In the genomic region with DNA sequence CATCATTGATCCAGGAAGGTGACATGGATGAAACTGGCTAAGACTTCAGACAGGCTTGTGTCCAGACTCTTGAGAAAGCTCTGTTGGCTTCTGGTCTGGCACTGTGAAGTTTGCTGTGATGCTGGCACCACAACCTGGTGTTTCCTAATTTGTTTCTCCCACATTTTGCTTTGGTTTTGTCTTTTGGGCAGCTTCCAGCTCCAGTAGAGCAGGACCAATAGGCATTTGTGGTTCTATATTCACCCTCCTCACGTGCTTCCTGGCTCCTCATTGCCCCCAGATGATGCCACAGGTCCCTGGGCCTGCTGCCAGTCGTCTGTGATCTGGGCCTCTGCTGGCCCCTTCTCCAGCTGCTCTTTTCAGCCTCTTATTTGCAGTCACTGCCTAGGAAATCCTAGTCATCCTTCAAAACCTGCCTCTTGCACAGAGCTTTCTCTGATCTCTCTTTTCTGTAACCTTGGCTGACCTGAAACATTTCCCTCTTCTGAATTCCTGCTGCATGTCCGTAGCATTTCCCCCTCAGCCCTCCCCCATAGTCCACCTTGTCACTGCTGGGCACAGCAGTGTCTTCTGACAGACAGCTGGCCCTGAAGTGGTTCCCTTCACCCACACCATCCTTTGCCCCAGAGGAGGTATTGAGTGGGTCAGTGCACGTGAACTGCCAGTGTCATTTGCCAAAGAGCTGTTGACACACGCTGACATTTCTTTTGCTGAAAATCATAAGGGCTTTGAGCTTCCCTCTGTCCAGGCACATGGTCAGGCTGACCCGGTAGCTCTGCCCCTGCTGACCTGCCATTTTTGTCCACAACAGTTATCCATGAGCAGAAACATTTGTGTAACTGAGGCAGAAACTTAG, we compare ENCODE assay signal across 7 cellular contexts.
A peak's percentile ranks its signal among the peaks of the same experiment; 100 is the strongest.
DNase-seq lines count a peak whose midpoint lies in the region; ATAC-seq and TF ChIP-seq lines count a peak whose summit lies in the region.

No MANE protein-coding gene starts in this region.

- H3K4me3 ChIP-seq in HCT116 (replicated peaks in 1 of 2; ENCODE audit: low read depth in 1 of 2, low read length in 2 of 2) (no peak overlapping the region), SK-N-SH (ENCODE audit: low read depth in 2 of 2, low read length in 1 of 2) (no peak overlapping the region), cardiac muscle cell (no peak overlapping the region), PC-9 (no peak overlapping the region), Caco-2 (ENCODE audit: low read depth, low read length) (no peak overlapping the region)

- no peak overlapping the region for H3K4me3 Mint-ChIP-seq in stimulated activated naive CD8-positive, alpha-beta T cell treated with anti-CD3 and anti-CD28 coated beads, Interleukin-15, amount 100 ng/mL, for 72 hours
- H3K4me3 Mint-ChIP-seq in Caco-2 (ENCODE audit: unreplicated experiment): no peak overlapping the region

- TF ChIP-seq EP300 in SK-N-SH (IDR thresholded peaks at IDR 0.05; ENCODE audit: borderline replicate concordance in 1 of 2, low read depth in 1 of 2, low read length in 1 of 2): 0 out of 4 replicates have a peak, but pooled peaks of 1 of the 2 experiments have one; percentile 6

- POLR2A ChIA-PET in HCT116 (lab: Charles Lee) (no interaction called here), SK-N-SH (lab: Yijun Ruan, JAX) (interaction anchor here (0.9 kb wide), 1 partner anchor 382 kb away, joined by 3 read pairs; a partner anchor contains a TSS), PC-9 (lab: Charles Lee; ENCODE audit: unreplicated experiment) (interaction anchor here (0.8 kb wide), 1 partner anchor 43 kb away, joined by 4 read pairs; no protein-coding TSS in a partner anchor), Caco-2 (lab: Charles Lee) (no interaction called here)

- CTCF ChIA-PET in HCT116 (lab: Charles Lee) (interaction anchor here (0.9 to 1.1 kb wide), 2 partner anchors 69 to 90 kb away, joined by 3 read pairs; no protein-coding TSS in a partner anchor), SK-N-SH (lab: Yijun Ruan, JAX) (interaction anchor here (0.6 to 10.6 kb wide), 15 partner anchors 9 to 452 kb away, joined by 3 to 108 read pairs (median 4); a partner anchor contains a TSS), PC-9 (lab: Charles Lee) (interaction anchor here (0.7 kb wide), 1 partner anchor 55 kb away, joined by 3 read pairs; no protein-coding TSS in a partner anchor), Caco-2 (lab: Charles Lee) (interaction anchor here (0.7 to 3.3 kb wide), 6 partner anchors 21 to 343 kb away, joined by 3 to 20 read pairs (median 4); no protein-coding TSS in a partner anchor)

- no peak for TF ChIP-seq RAD21 in HCT116 (IDR thresholded peaks at IDR 0.05; ENCODE audit: low read depth)
- no peak for TF ChIP-seq RAD21 in SK-N-SH (IDR thresholded peaks at IDR 0.05; ENCODE audit: low read length)

- intact Hi-C loops in HCT116 (cut with micrococcal nuclease): loop anchor here (10.0 kb wide), 1 partner anchor 598 kb away; no protein-coding TSS in a partner anchor
- intact Hi-C loops in PC-9 (cut with micrococcal nuclease; ENCODE audit: unreplicated experiment): no loop called here
- intact Hi-C loops in Caco-2 (cut with micrococcal nuclease; ENCODE audit: unreplicated experiment): no loop called here

- peaks cover 17 to 32% of the 10 kb centered on the region in 2 experiments for H3K36me3 ChIP-seq in HCT116 (ENCODE audit: control insufficient read depth in 1 of 2, insufficient read depth in 2 of 2, low read length in 2 of 2)
- peaks cover 22 to 35% of the 10 kb centered on the region in 2 experiments for H3K36me3 ChIP-seq in SK-N-SH (replicated peaks in 1 of 2; ENCODE audit: control insufficient read depth in 1 of 2, insufficient read depth in 2 of 2, low read length in 1 of 2)
- H3K36me3 ChIP-seq in cardiac muscle cell: peaks cover 8% of the 10 kb centered on the region
- 0 out of 2 replicates have a peak, but pooled peaks cover 15% of the 10 kb centered on the region for H3K36me3 ChIP-seq in PC-9 (ENCODE audit: low read depth)
- H3K36me3 ChIP-seq in Caco-2 (ENCODE audit: control insufficient read depth, insufficient read depth, low read length): peaks cover 2% of the 10 kb centered on the region

- H3K4me2 ChIP-seq in HCT116 (ENCODE audit: low read length) (no peak overlapping the region), SK-N-SH (peak overlapping the region; percentile 46; the same call in 1 of the 2 replicates), PC-9 (no peak overlapping the region)

- H3K9ac ChIP-seq in HCT116 (ENCODE audit: low read length): no peak overlapping the region
- H3K9ac ChIP-seq in SK-N-SH: no peak overlapping the region

- H3K9me3 ChIP-seq in HCT116 (ENCODE audit: control insufficient read depth in 1 of 2, insufficient read depth in 1 of 2, low read depth in 1 of 2, low read length in 2 of 2): no peaks in the 10 kb centered on the region
- H3K9me3 ChIP-seq in SK-N-SH: no peaks in the 10 kb centered on the region
- no peaks in the 10 kb centered on the region for H3K9me3 ChIP-seq in cardiac muscle cell (ENCODE audit: low read depth)
- H3K9me3 ChIP-seq in PC-9 (ENCODE audit: insufficient read depth, low read depth): no peaks in the 10 kb centered on the region
- H3K9me3 ChIP-seq in Caco-2: no peaks in the 10 kb centered on the region

- no peak for ATAC-seq in HCT116
- no peak for ATAC-seq in stimulated activated naive CD8-positive, alpha-beta T cell treated with anti-CD3 and anti-CD28 coated beads, Interleukin-15, amount 100 ng/mL, for 72 hours
- no peak for ATAC-seq in HG02938 (IDR thresholded peaks at IDR 0.05; ENCODE audit: unreplicated experiment)

- H4K20me1 ChIP-seq in HCT116 (ENCODE audit: insufficient read depth): no peaks in the 10 kb centered on the region
- peaks cover 28% of the 10 kb centered on the region for H4K20me1 ChIP-seq in SK-N-SH (ENCODE audit: insufficient read depth)
- no peaks in the 10 kb centered on the region; the same call in none of the 2 replicates for H4K20me1 ChIP-seq in PC-9 (ENCODE audit: insufficient read depth)

- DNase-seq in HCT116 (ENCODE audit: low read depth, low spot score) (no peak), SK-N-SH (peak; percentile 69), cardiac muscle cell (ENCODE audit: low read depth in 1 of 2, low spot score in 1 of 2) (peak; percentile 9 to 93), PC-9 (no peak), Caco-2 (no peak)
- DNase-seq in stimulated activated naive CD8-positive, alpha-beta T cell treated with anti-CD3 and anti-CD28 coated beads, Interleukin-15, amount 100 ng/mL, for 72 hours: no peak

- peaks cover 55% of the 10 kb centered on the region for H3K36me3 Mint-ChIP-seq in Caco-2 (ENCODE audit: insufficient read depth, unreplicated experiment)

- H3K4me1 ChIP-seq in HCT116 (ENCODE audit: control insufficient read depth in 1 of 2, insufficient read depth in 2 of 2, low read length in 2 of 2) (peaks cover 19 to 39% of the 10 kb centered on the region in 2 experiments), SK-N-SH (ENCODE audit: control insufficient read depth in 1 of 2, insufficient read depth in 2 of 2, low read depth in 1 of 2, low read length in 1 of 2) (peaks cover 31 to 50% of the 10 kb centered on the region in 2 experiments), cardiac muscle cell (ENCODE audit: low read depth) (peaks cover 9% of the 10 kb centered on the region), PC-9 (replicated peaks; ENCODE audit: insufficient read depth) (no peaks in the 10 kb centered on the region), Caco-2 (peaks cover 6% of the 10 kb centered on the region; the same call in 1 of the 2 replicates)

- BruUV-seq in HCT116 (replicated peaks; lab: Mats Ljungman, UMichigan) (no TSS peak), PC-9 (replicated peaks; lab: Mats Ljungman, UMichigan) (no TSS peak), Caco-2 (replicated peaks; lab: Mats Ljungman, UMichigan) (no TSS peak)

- peaks cover 63% of the 10 kb centered on the region for H3K4me1 Mint-ChIP-seq in stimulated activated naive CD8-positive, alpha-beta T cell treated with anti-CD3 and anti-CD28 coated beads, Interleukin-15, amount 100 ng/mL, for 72 hours
- peaks cover 7% of the 10 kb centered on the region for H3K4me1 Mint-ChIP-seq in Caco-2 (ENCODE audit: low read depth, unreplicated experiment)

- TF ChIP-seq CTCF in HCT116 (IDR thresholded peaks at IDR 0.05 in 2 of 3, conservative IDR thresholded peaks at IDR 0.05 in 1 of 3; ENCODE audit: borderline replicate concordance in 1 of 3, insufficient read depth in 1 of 3, low read depth in 2 of 3, low read length in 2 of 3): no peak
- TF ChIP-seq CTCF in SK-N-SH (IDR thresholded peaks at IDR 0.05): no peak
- no peak for TF ChIP-seq CTCF in cardiac muscle cell (IDR thresholded peaks at IDR 0.05; ENCODE audit: low read depth, low read length)
- TF ChIP-seq CTCF in PC-9 (conservative IDR thresholded peaks at IDR 0.05): no peak
- TF ChIP-seq CTCF in Caco-2 (IDR thresholded peaks at IDR 0.05; ENCODE audit: insufficient read depth in 1 of 2, low read depth in 1 of 2, low read length in 1 of 2, severe bottlenecking in 1 of 2, unreplicated experiment in 1 of 2): no peak

- 53% methylated on average over 6 of the region's 6 CpGs for WGBS in SK-N-SH (ENCODE audit: low lambda C conversion rate)

- RAD21 ChIA-PET in HCT116 (lab: Charles Lee; ENCODE audit: low non-redundant PET in 1 of 2, low total read pairs in 2 of 2, uncharacterized antibody in 2 of 2, unreplicated experiment in 2 of 2): no interaction called here

- no peak overlapping the region for H2AFZ ChIP-seq in HCT116 (ENCODE audit: low read depth, low read length, poor library complexity, severe bottlenecking)
- no peak overlapping the region for H2AFZ ChIP-seq in SK-N-SH (ENCODE audit: low read depth)
- H2AFZ ChIP-seq in PC-9: no peak overlapping the region

- H3K9me2 ChIP-seq in HCT116 (ENCODE audit: insufficient read depth) (no peaks in the 10 kb centered on the region), SK-N-SH (no peaks in the 10 kb centered on the region), PC-9 (ENCODE audit: insufficient read depth) (no peaks in the 10 kb centered on the region)

- H3K79me2 ChIP-seq in HCT116 (ENCODE audit: insufficient read depth, low read length) (peaks cover 39% of the 10 kb centered on the region), SK-N-SH (ENCODE audit: insufficient read depth) (peaks cover 29% of the 10 kb centered on the region), PC-9 (ENCODE audit: low read depth) (peaks cover 8% of the 10 kb centered on the region; the same call in 1 of the 2 replicates)

- H3K27me3 Mint-ChIP-seq in stimulated activated naive CD8-positive, alpha-beta T cell treated with anti-CD3 and anti-CD28 coated beads, Interleukin-15, amount 100 ng/mL, for 72 hours: no peaks in the 10 kb centered on the region
- H3K27me3 Mint-ChIP-seq in Caco-2 (ENCODE audit: insufficient read depth, unreplicated experiment): no peaks in the 10 kb centered on the region

- no peak for TF ChIP-seq POLR2A in HCT116 (IDR thresholded peaks at IDR 0.05; ENCODE audit: borderline replicate concordance, extremely low read depth, insufficient read depth, insufficient read length)

- peak overlapping the region; percentile 2; the same call in 1 of the 2 replicates for H3K27ac ChIP-seq in HCT116 (ENCODE audit: low read depth, low read length)
- peak overlapping the region; percentile 39 to 84 for H3K27ac ChIP-seq in SK-N-SH (ENCODE audit: low read depth in 2 of 2, low read length in 1 of 2)
- H3K27ac ChIP-seq in cardiac muscle cell: peak overlapping the region; percentile 56
- H3K27ac ChIP-seq in PC-9: no peak overlapping the region

- H3K27me3 ChIP-seq in HCT116 (ENCODE audit: insufficient read depth, low read length) (no peaks in the 10 kb centered on the region), SK-N-SH (ENCODE audit: insufficient read depth) (no peaks in the 10 kb centered on the region), cardiac muscle cell (no peaks in the 10 kb centered on the region), PC-9 (ENCODE audit: insufficient read depth, low read depth) (no peaks in the 10 kb centered on the region), Caco-2 (replicated peaks; ENCODE audit: control insufficient read depth, insufficient read depth, low read length) (no peaks in the 10 kb centered on the region)

- no peaks in the 10 kb centered on the region for H3K9me3 Mint-ChIP-seq in stimulated activated naive CD8-positive, alpha-beta T cell treated with anti-CD3 and anti-CD28 coated beads, Interleukin-15, amount 100 ng/mL, for 72 hours
- H3K9me3 Mint-ChIP-seq in Caco-2 (ENCODE audit: unreplicated experiment): no peaks in the 10 kb centered on the region

- peak overlapping the region; percentile 20 to 31 for H3K27ac Mint-ChIP-seq in stimulated activated naive CD8-positive, alpha-beta T cell treated with anti-CD3 and anti-CD28 coated beads, Interleukin-15, amount 100 ng/mL, for 72 hours
- H3K27ac Mint-ChIP-seq in Caco-2 (ENCODE audit: unreplicated experiment): no peak overlapping the region

- H3F3A ChIP-seq in SK-N-SH (replicated peaks; ENCODE audit: insufficient read depth): peaks cover 10% of the 10 kb centered on the region
- peaks cover 10% of the 10 kb centered on the region; the same call in 1 of the 2 replicates for H3F3A ChIP-seq in PC-9 (ENCODE audit: insufficient read depth, low read depth)

Comparison
In these comparisons a context has a peak if more than half of its experiments do, and no peak if none do; other contexts are left out.
1. DNase-seq: peak in SK-N-SH (single experiment) and cardiac muscle cell (2 of 2); none in HCT116 (single experiment), stimulated activated naive CD8-positive, alpha-beta T cell treated with anti-CD3 and anti-CD28 coated beads, Interleukin-15, amount 100 ng/mL, for 72 hours (0 of 2), PC-9 (0 of 2) and Caco-2 (0 of 2).
2. POLR2A ChIA-PET loops: an anchor here in SK-N-SH (0.9 kb wide) and PC-9 (0.8 kb wide); none called in HCT116 and Caco-2.